Comparison of ENCODE assay signal across 8 cellular contexts in the genomic region with DNA sequence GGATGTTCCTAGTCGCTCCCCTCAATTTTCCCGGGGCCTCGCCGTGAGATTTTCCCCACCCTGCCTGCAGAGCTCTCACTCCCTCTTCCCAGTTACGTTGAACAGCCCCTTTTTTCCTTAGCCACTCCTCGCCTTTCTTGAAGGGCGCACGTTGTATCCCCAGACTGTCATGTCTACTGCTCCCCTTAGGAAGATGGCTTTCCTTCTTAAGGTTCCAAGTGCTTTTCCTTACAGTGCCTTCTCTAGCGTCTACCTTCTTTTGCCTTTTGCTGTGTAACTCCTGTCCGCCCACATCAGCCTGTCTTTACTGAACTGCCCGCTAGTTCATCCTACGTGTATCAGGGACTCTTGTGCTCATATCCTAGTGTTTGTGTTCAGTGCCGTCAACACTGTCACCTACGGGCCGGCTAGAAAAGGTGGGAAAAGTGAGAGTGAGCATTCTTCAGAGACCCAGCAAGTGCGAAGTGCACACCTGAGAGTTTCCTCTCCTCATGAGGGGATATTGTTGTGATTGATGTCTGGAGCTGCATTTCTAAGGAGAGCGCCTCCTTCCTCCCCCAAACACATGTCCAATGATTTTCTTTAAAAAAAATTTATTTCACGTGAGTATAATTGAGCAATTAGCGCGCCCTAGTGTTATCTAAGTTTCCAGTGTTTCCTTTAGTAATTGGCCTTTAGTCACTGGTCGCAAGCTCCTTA. TPM values are rescaled to one million over a fixed set of nuclear protein-coding genes. Genes with fewer than 3 reads are reported as not detected.
DNase-seq lines count a peak whose midpoint lies in the region; ATAC-seq, FAIRE-seq and TF ChIP-seq lines count a peak whose summit lies in the region.

No MANE protein-coding gene starts in this region.

- peak overlapping the region; percentile 86 for H3K27ac Mint-ChIP-seq in activated CD8-positive, alpha-beta T cell treated with anti-CD3 and anti-CD28 coated beads for 36 hours

- H3K36me3 ChIP-seq in esophagus (ENCODE audit: control insufficient read depth in 2 of 2, insufficient read depth in 2 of 2, low read length in 1 of 2) (peaks cover 0 to 3% of the 10 kb centered on the region in 2 donors), muscle layer of duodenum (ENCODE audit: control insufficient read depth in 1 of 2, insufficient read depth in 2 of 2, low read length in 2 of 2) (peaks cover 0 to 9% of the 10 kb centered on the region in 2 donors)

- no peaks in the 10 kb centered on the region for H3K27me3 Mint-ChIP-seq in activated CD8-positive, alpha-beta T cell treated with anti-CD3 and anti-CD28 coated beads for 36 hours

- WGBS in esophagus, 2 donors, result 2% methylated on average over 21 of the region's 21 CpGs

- H3K4me1 Mint-ChIP-seq in activated CD8-positive, alpha-beta T cell treated with anti-CD3 and anti-CD28 coated beads for 36 hours (ENCODE audit: low read depth), result peaks cover 18% of the 10 kb centered on the region

- CTCF ChIA-PET in activated CD8-positive, alpha-beta T cell treated with anti-CD3 and anti-CD28 coated beads for 36 hours (lab: Charles Lee), result interaction anchor here (0.6 to 6.4 kb wide), 10 partner anchors 11 to 209 kb away, joined by 3 to 77 read pairs (median 4); partner anchors contain the start of genes DDX46 and PCBD2

- H3K27ac ChIP-seq in esophagus (ENCODE audit: low read depth in 2 of 2, low read length in 1 of 2) (peak overlapping the region; percentile 93 to 97), muscle layer of duodenum (ENCODE audit: low read length) (peak overlapping the region; percentile 94)

- intact Hi-C loops in activated CD8-positive, alpha-beta T cell treated with anti-CD3 and anti-CD28 coated beads for 36 hours (cut with micrococcal nuclease), result no loop called here

- H3K4me1 ChIP-seq in esophagus (ENCODE audit: control insufficient read depth in 2 of 2, insufficient read depth in 2 of 2, low read length in 1 of 2), result no peaks in the 10 kb centered on the region
- peaks cover 0 to 22% of the 10 kb centered on the region in 2 donors for H3K4me1 ChIP-seq in muscle layer of duodenum (ENCODE audit: control insufficient read depth in 1 of 2, insufficient read depth in 2 of 2, low read length in 2 of 2)

- FAIRE-seq in GM18507 (lab: Jason Lieb, UNC) (peak; percentile 49), urothelium cell line (lab: Jason Lieb, UNC) (no peak)

- H3K4me3 ChIP-seq in esophagus (ENCODE audit: low read depth in 1 of 2, low read length in 2 of 2) (peak overlapping the region; percentile 80 to 93), muscle layer of duodenum (ENCODE audit: low read depth in 1 of 2, low read length in 2 of 2) (peak overlapping the region; percentile 78 to 83)

- peaks cover 9% of the 10 kb centered on the region for H3K36me3 Mint-ChIP-seq in activated CD8-positive, alpha-beta T cell treated with anti-CD3 and anti-CD28 coated beads for 36 hours (ENCODE audit: low read depth)

- POLR2A ChIA-PET in activated CD8-positive, alpha-beta T cell treated with anti-CD3 and anti-CD28 coated beads for 36 hours (lab: Charles Lee), result interaction anchor here (0.6 to 4.8 kb wide), 16 partner anchors 8 to 547 kb away, joined by 3 to 65 read pairs (median 4); partner anchors contain the start of genes C5orf24, DDX46 and PCBD2

- H3K27me3 ChIP-seq in esophagus (ENCODE audit: control insufficient read depth in 1 of 2, insufficient read depth in 2 of 2, low read length in 2 of 2) (no peaks in the 10 kb centered on the region), muscle layer of duodenum (ENCODE audit: low read depth, low read length) (no peaks in the 10 kb centered on the region)

- no peaks in the 10 kb centered on the region for H3K9me3 ChIP-seq in esophagus (ENCODE audit: control insufficient read depth in 2 of 2, insufficient read depth in 1 of 2, low read depth in 1 of 2, low read length in 1 of 2)
- no peaks in the 10 kb centered on the region for H3K9me3 ChIP-seq in muscle layer of duodenum (ENCODE audit: control insufficient read depth in 1 of 2, low read length in 2 of 2)

- peak overlapping the region; percentile 91 for H3K4me3 Mint-ChIP-seq in activated CD8-positive, alpha-beta T cell treated with anti-CD3 and anti-CD28 coated beads for 36 hours

- DNase-seq in AG20443 (ENCODE audit: low spot score) (peak; percentile 46), GM18507 (ENCODE audit: extremely low spot score, insufficient read length, low read depth) (no peak), NCI-H345 treated with DMSO at 0.1 percent for 48 hours (lab: John Stamatoyannopoulos, UW; ENCODE audit: unreplicated experiment) (peak; percentile 5), urothelium cell line (ENCODE audit: low spot score) (peak; percentile 47)
- DNase-seq in activated CD8-positive, alpha-beta T cell treated with anti-CD3 and anti-CD28 coated beads for 36 hours, result peak; percentile 55

- peak; percentile 32 for ATAC-seq in activated CD8-positive, alpha-beta T cell treated with anti-CD3 and anti-CD28 coated beads for 36 hours
- ATAC-seq in HG02623 (IDR thresholded peaks at IDR 0.05; ENCODE audit: unreplicated experiment), result no peak

- no peaks in the 10 kb centered on the region for H3K9me3 Mint-ChIP-seq in activated CD8-positive, alpha-beta T cell treated with anti-CD3 and anti-CD28 coated beads for 36 hours

- TF ChIP-seq CTCF in activated CD8-positive, alpha-beta T cell treated with anti-CD3 and anti-CD28 coated beads for 36 hours (IDR thresholded peaks at IDR 0.05), result peak; percentile 38

RNA-seq across cellular contexts. Expression of gene CAMLG, which starts 0.8 kb away (rescaled TPM):
- 10 to 100 TPM; 33.8 to 35.9 TPM for total RNA-seq in activated CD8-positive, alpha-beta T cell treated with anti-CD3 and anti-CD28 coated beads for 36 hours
- polyA plus RNA-seq in esophagus, result 10 to 100 TPM; 22.9 to 25.6 TPM

RNA-seq across cellular contexts. Expression of gene DDX46, which starts 19.5 kb away (rescaled TPM):
- total RNA-seq in activated CD8-positive, alpha-beta T cell treated with anti-CD3 and anti-CD28 coated beads for 36 hours, result 10 to 100 TPM; 60.8 to 67.9 TPM
- polyA plus RNA-seq in esophagus, result 10 to 100 TPM; 16.2 TPM
